22 cellular contexts compared by ENCODE assay signal in genomic region chr12:79560165-79560889, GRCh38.
DNase-seq lines count a peak whose midpoint lies in the region; ATAC-seq, FAIRE-seq and TF ChIP-seq lines count a peak whose summit lies in the region.
"Had no signal": no experiment of that assay in that cellular context is flagged by ENCODE, and none has a peak within 500 bp of the region (broad histone marks: within the 10 kb centered on the region; RNA-seq: fewer than 3 reads in every experiment).

No MANE protein-coding gene starts in this region.

- POLR2A ChIA-PET in HepG2 (lab: Yijun Ruan, JAX), result interaction anchor here (1.3 to 4.7 kb wide), 3 partner anchors 12 to 131 kb away, joined by 11 to 25 read pairs (median 24); partner anchors contain the start of gene PAWR

- TSS peak; percentile 85 for BruUV-seq in HepG2 (replicated peaks; lab: Mats Ljungman, UMichigan)

- H3K4me1 Mint-ChIP-seq in activated T-cell treated with anti-CD3 and anti-CD28 coated beads, Interleukin-2, amount 50 U/mL, for 72 hours (ENCODE audit: low read depth), result no peaks in the 10 kb centered on the region
- H3K4me1 Mint-ChIP-seq: activated CD4-positive, alpha-beta memory T cell treated with anti-CD3 and anti-CD28 coated beads, Interleukin-2, amount 10 ng/mL, durations not matched to agents 7 days and 5 days; immature natural killer cell; natural killer cell; T-helper 17 cell had no signal

- no peaks in the 10 kb centered on the region for H3K27me3 Mint-ChIP-seq in activated T-cell treated with anti-CD3 and anti-CD28 coated beads, Interleukin-2, amount 50 U/mL, for 72 hours (ENCODE audit: low read depth)
- H3K27me3 Mint-ChIP-seq: activated CD4-positive, alpha-beta memory T cell treated with anti-CD3 and anti-CD28 coated beads, Interleukin-2, amount 10 ng/mL, durations not matched to agents 7 days and 5 days; effector memory CD8-positive, alpha-beta T cell; T-helper 17 cell had no signal

- intact Hi-C loops in HepG2 (cut with micrococcal nuclease; ENCODE audit: unreplicated experiment), result loop anchor here (1.0 kb wide), 4 partner anchors 11 to 178 kb away; no protein-coding TSS in a partner anchor
- intact Hi-C loops in testis (cut with DNase I; ENCODE audit: low total_unique reads), result no loop called here

- no peaks in the 10 kb centered on the region for H4K20me1 ChIP-seq in HepG2 (ENCODE audit: insufficient read depth, low read length)

- in situ Hi-C loops in HepG2 (cut with HindIII; ENCODE audit: extremely low pct_ligation_motif_present, low pct_unique_long_range_greater_than_20kb), result loop anchor here (25.0 kb wide), 1 partner anchor 127 kb away; the partner anchor contains the start of gene PAWR

- peak overlapping the region; percentile 38; the same call in 1 of the 2 replicates for H3K27ac ChIP-seq in SK-N-MC
- peak overlapping the region; percentile 89 for H3K27ac ChIP-seq in HepG2 (ENCODE audit: extremely low read length, insufficient read depth, low read length)
- H3K27ac ChIP-seq in testis, result peak overlapping the region; percentile 41 to 77
- H3K27ac ChIP-seq: SJCRH30 had no signal

- H3K4me3 Mint-ChIP-seq in activated T-cell treated with anti-CD3 and anti-CD28 coated beads, Interleukin-2, amount 50 U/mL, for 72 hours, result no peak overlapping the region
- H3K4me3 Mint-ChIP-seq: activated CD4-positive, alpha-beta memory T cell treated with anti-CD3 and anti-CD28 coated beads, Interleukin-2, amount 10 ng/mL, durations not matched to agents 7 days and 5 days; activated naive CD4-positive, alpha-beta T cell treated with anti-CD3 and anti-CD28 coated beads for 36 hours; effector memory CD8-positive, alpha-beta T cell; immature natural killer cell; natural killer cell; T-helper 17 cell; WTC11 had no signal

- FAIRE-seq in H54 (lab: Jason Lieb, UNC), result peak; percentile 20
- FAIRE-seq in HepG2 (lab: Jason Lieb, UNC), result peak; percentile 66
- FAIRE-seq: HTR-8/SVneo had no signal

- H3K27ac Mint-ChIP-seq in activated T-cell treated with anti-CD3 and anti-CD28 coated beads, Interleukin-2, amount 50 U/mL, for 72 hours, result no peak overlapping the region
- H3K27ac Mint-ChIP-seq: activated CD4-positive, alpha-beta memory T cell treated with anti-CD3 and anti-CD28 coated beads, Interleukin-2, amount 10 ng/mL, durations not matched to agents 7 days and 5 days; activated naive CD4-positive, alpha-beta T cell treated with anti-CD3 and anti-CD28 coated beads for 36 hours; effector memory CD8-positive, alpha-beta T cell; immature natural killer cell; natural killer cell; T-helper 17 cell; WTC11 had no signal

- H3K9me3 ChIP-seq in SK-N-MC (ENCODE audit: low read depth, low read length) (no peaks in the 10 kb centered on the region), HepG2 (ENCODE audit: low read length) (no peaks in the 10 kb centered on the region), testis (no peaks in the 10 kb centered on the region)
- H3K9me3 ChIP-seq: SJCRH30 had no signal

- H3K9ac ChIP-seq in SK-N-MC (ENCODE audit: insufficient read length), result no peak overlapping the region
- H3K9ac ChIP-seq in HepG2 (ENCODE audit: insufficient read depth, low read depth, low read length), result peak overlapping the region; percentile 70

- CTCF ChIA-PET in HepG2 (lab: Yijun Ruan, JAX; ENCODE audit: low intra/inter-chr PET ratio, low total read pairs), result no interaction called here

- H3K4me2 ChIP-seq in HepG2 (ENCODE audit: low read depth, low read length), result peak overlapping the region; percentile 39

- peak; percentile 95 for ATAC-seq in HepG2
- ATAC-seq in HG03469 (IDR thresholded peaks at IDR 0.05; ENCODE audit: unreplicated experiment), result no peak
- ATAC-seq in activated T-cell treated with anti-CD3 and anti-CD28 coated beads, Interleukin-2, amount 50 U/mL, for 72 hours (replicated peaks in 1 of 2), result no peak
- ATAC-seq: effector memory CD8-positive, alpha-beta T cell; natural killer cell; T-helper 17 cell; WTC11 had no signal

- H3K4me3 ChIP-seq in SK-N-MC, result no peak overlapping the region
- no peak overlapping the region for H3K4me3 ChIP-seq in HepG2 (replicated peaks in 1 of 3; ENCODE audit: insufficient read depth in 1 of 3, low read depth in 2 of 3, low read length in 3 of 3)
- H3K4me3 ChIP-seq in testis, result no peak overlapping the region
- H3K4me3 ChIP-seq: SJCRH30 had no signal

- no peak overlapping the region for H2AFZ ChIP-seq in HepG2 (ENCODE audit: low read length)

- peaks cover 61% of the 10 kb centered on the region for H3K4me1 ChIP-seq in HepG2 (ENCODE audit: insufficient read depth, low read length)
- H3K4me1 ChIP-seq in testis, result peaks cover 19% of the 10 kb centered on the region
- H3K4me1 ChIP-seq: SJCRH30 had no signal

- TF ChIP-seq CTCF in HepG2 (CRISPR knock-in tag; IDR thresholded peaks at IDR 0.05) (no peak), testis (IDR thresholded peaks at IDR 0.05) (no peak)

- H3K36me3 Mint-ChIP-seq in activated T-cell treated with anti-CD3 and anti-CD28 coated beads, Interleukin-2, amount 50 U/mL, for 72 hours (ENCODE audit: insufficient read depth in 2 of 2), result no peaks in the 10 kb centered on the region
- H3K36me3 Mint-ChIP-seq: immature natural killer cell, natural killer cell had no signal

- DNase-seq in H54 (ENCODE audit: insufficient read length, low spot score), result no peak
- no peak for DNase-seq in SK-N-MC (ENCODE audit: low read depth, low spot score)
- DNase-seq in HepG2 (ENCODE audit: low spot score), result peak; percentile 93
- DNase-seq in testis, result no peak
- no peak for DNase-seq in DMS79 (lab: John Stamatoyannopoulos, UW)
- DNase-seq in activated T-cell treated with anti-CD3 and anti-CD28 coated beads, Interleukin-2, amount 50 U/mL, for 72 hours, result no peak
- DNase-seq: activated CD4-positive, alpha-beta memory T cell treated with anti-CD3 and anti-CD28 coated beads, Interleukin-2, amount 10 ng/mL, durations not matched to agents 7 days and 5 days; activated naive CD4-positive, alpha-beta T cell treated with anti-CD3 and anti-CD28 coated beads for 36 hours; activated T-cell treated with anti-CD3 and anti-CD28 coated beads, Interleukin-2, amount 50 U/mL, for 1 hour; aorta; effector memory CD8-positive, alpha-beta T cell; immature natural killer cell; natural killer cell; NCI-H1105 treated with DMSO at 0.1 percent for 48 hours; NCI-H2081 treated with DMSO at 0.1 percent for 48 hours; NCI-H524; SJCRH30; stimulated activated CD4-positive, alpha-beta T cell treated with anti-CD3 and anti-CD28 coated beads, Interleukin-4, amount 100 ng/mL, for 24 hours; T-helper 17 cell had no signal

- no peaks in the 10 kb centered on the region for H3K9me3 Mint-ChIP-seq in activated T-cell treated with anti-CD3 and anti-CD28 coated beads, Interleukin-2, amount 50 U/mL, for 72 hours
- H3K9me3 Mint-ChIP-seq: effector memory CD8-positive, alpha-beta T cell; immature natural killer cell; natural killer cell had no signal

- TF ChIP-seq RAD21 in HepG2 (CRISPR knock-in tag; IDR thresholded peaks at IDR 0.05), result no peak

- H3K79me2 ChIP-seq in HepG2 (ENCODE audit: insufficient read depth, low read length), result no peaks in the 10 kb centered on the region

- WGBS in HepG2 (ENCODE audit: low lambda C conversion rate), result 19% methylated on average over 7 of the region's 7 CpGs
- 54 to 55% methylated on average over 7 of the region's 7 CpGs for WGBS in testis, 2 donors

- TF ChIP-seq POLR2A in H54 (IDR thresholded peaks at IDR 0.05; ENCODE audit: low read depth, low read length) (no peak), HepG2 (IDR thresholded peaks at IDR 0.05; ENCODE audit: insufficient read depth in 1 of 2, low read depth in 2 of 2, low read length in 2 of 2) (no peak), testis (IDR thresholded peaks at IDR 0.05) (no peak)

- TF ChIP-seq EP300 in HepG2 (IDR thresholded peaks at IDR 0.05; ENCODE audit: low read depth in 2 of 2, low read length in 2 of 2), result peak; percentile 59 to 90
- TF ChIP-seq EP300 in HepG2 (CRISPR knock-in tag; IDR thresholded peaks at IDR 0.05; ENCODE audit: borderline replicate concordance), result peak; percentile 21; the same call in 1 of the 2 replicates

- H3K27me3 ChIP-seq in HepG2 (ENCODE audit: control insufficient read depth in 1 of 2, insufficient read depth in 2 of 2, low read length in 2 of 2) (no peaks in the 10 kb centered on the region), testis (no peaks in the 10 kb centered on the region)
- H3K27me3 ChIP-seq: SJCRH30 had no signal

- H3K36me3 ChIP-seq in SK-N-MC (ENCODE audit: insufficient read depth, low read length), result peaks cover 16% of the 10 kb centered on the region
- no peaks in the 10 kb centered on the region for H3K36me3 ChIP-seq in HepG2 (replicated peaks in 1 of 2; ENCODE audit: control insufficient read depth in 1 of 2, insufficient read depth in 2 of 2, low read length in 2 of 2)
- no peaks in the 10 kb centered on the region for H3K36me3 ChIP-seq in testis (ENCODE audit: low read depth, missing control alignments)

TF ChIP-seq in HepG2, 621 proteins besides CTCF, POLR2A, EP300 and RAD21 (continues in another document):
- no peak for TF ChIP-seq ZC3H4 (CRISPR knock-in tag; IDR thresholded peaks at IDR 0.05; ENCODE audit: borderline replicate concordance)
- peak; percentile 56 for TF ChIP-seq THAP11 (CRISPR knock-in tag; IDR thresholded peaks at IDR 0.05)
- TF ChIP-seq ZNF24 (IDR thresholded peaks at IDR 0.05), result peak; percentile 69
- no peak for TF ChIP-seq ZNF878 (CRISPR knock-in tag; IDR thresholded peaks at IDR 0.05)
- TF ChIP-seq ZNF331 (CRISPR knock-in tag; IDR thresholded peaks at IDR 0.05), result peak; percentile 71
- TF ChIP-seq HDAC1 (CRISPR knock-in tag; IDR thresholded peaks at IDR 0.05), result peak; percentile 59
- peak; percentile 84 for TF ChIP-seq ZBTB33 (CRISPR knock-in tag; IDR thresholded peaks at IDR 0.05)
- peak; percentile 23; the same call in 1 of the 2 replicates for TF ChIP-seq ELF1 (CRISPR knock-in tag; IDR thresholded peaks at IDR 0.05)
- TF ChIP-seq MIXL1 (CRISPR knock-in tag; IDR thresholded peaks at IDR 0.05), result peak; percentile 95
- no peak for TF ChIP-seq SOX13 (IDR thresholded peaks at IDR 0.05)
- TF ChIP-seq SOX13 (CRISPR knock-in tag; conservative IDR thresholded peaks at IDR 0.05 in 1 of 2, IDR thresholded peaks at IDR 0.05 in 1 of 2), result peak in 1 of 2 experiments; percentile 72; a peak in 1 of 4 replicates

Comparison
In these comparisons a context has a peak if more than half of its experiments do, and no peak if none do; other contexts are left out.
1. H3K27ac ChIP-seq: peak in every context shown above with its lines; median percentile 89 in HepG2; 59 in testis; 38 in SK-N-MC.